ENCODE assay signal across 19 cellular contexts in the genomic region with DNA sequence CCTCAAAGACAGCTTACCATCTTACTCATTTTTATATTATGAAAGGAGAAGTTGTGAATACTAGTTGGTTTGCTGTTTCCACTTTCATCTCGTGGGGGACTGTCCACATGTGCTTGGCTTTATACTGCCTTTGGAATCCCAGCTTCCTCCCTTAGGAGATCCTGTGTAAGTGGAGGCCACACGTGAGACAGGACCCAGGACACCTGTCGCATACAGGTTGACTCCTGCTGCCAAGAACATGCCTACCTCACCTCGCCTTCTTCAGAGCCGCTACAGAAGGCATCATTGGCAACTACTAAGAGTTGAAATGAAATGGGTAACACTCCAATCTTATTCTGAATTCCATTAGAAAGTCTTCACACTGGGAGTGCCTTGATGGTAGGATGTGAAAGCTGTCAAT.
"Had no signal": no experiment of that assay in that cellular context is flagged by ENCODE, and none has a peak within 500 bp of the region (broad histone marks: within the 10 kb centered on the region; RNA-seq: fewer than 3 reads in every experiment).

No MANE protein-coding gene starts in this region.

- H3K4me3 ChIP-seq: MG63 had no signal

- H3K9me3 ChIP-seq: MG63, SK-N-SH had no signal

- DNase-seq: Karpas-422, KG1, MG63, NCI-H1092 treated with DMSO at 0.1 percent for 48 hours, NCI-H1436, NCI-H187, NCI-H2029, NCI-H2081 treated with DMSO at 0.1 percent for 48 hours, NCI-H2171, NCI-H226, NCI-H446, NCI-H510A, NCI-H524 treated with DMSO at 0.1 percent for 48 hours, NCI-H774, Right ventricle myocardium superior, RPMI8226, SK-N-SH, SW 1271 had no signal

- FAIRE-seq: RCC 7860 had no signal

- H3K9me2 ChIP-seq: SK-N-SH had no signal

- H3K4me2 ChIP-seq: SK-N-SH had no signal

- H3K27me3 ChIP-seq: MG63 had no signal
